22 cellular contexts compared by ENCODE assay signal in the genomic region with DNA sequence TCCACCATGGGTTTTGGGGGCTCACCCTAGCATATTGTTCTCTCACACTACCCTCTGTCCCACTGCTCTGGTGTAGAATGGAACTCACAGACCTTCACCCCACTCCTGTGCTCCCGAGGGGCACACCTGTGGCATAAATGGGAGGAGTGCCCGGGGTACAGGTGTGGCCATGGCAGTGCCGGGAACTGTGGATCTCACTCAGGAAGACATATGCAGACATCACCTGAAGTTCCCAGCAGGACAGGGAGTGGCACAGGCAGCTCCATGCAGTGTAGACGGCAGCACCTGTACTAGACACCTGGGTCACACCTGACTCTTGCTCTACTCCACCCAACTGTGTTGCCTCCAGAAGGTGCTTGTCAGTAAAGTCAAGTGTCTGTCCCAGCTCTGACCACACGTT. TPM values are rescaled to one million over a fixed set of nuclear protein-coding genes. Genes with fewer than 3 reads are reported as not detected.
DNase-seq lines count a peak whose midpoint lies in the region; ATAC-seq and FAIRE-seq lines count a peak whose summit lies in the region.
"Had no signal": no experiment of that assay in that cellular context is flagged by ENCODE, and none has a peak within 500 bp of the region (broad histone marks: within the 10 kb centered on the region; RNA-seq: fewer than 3 reads in every experiment).

No MANE protein-coding gene starts in this region.

- WGBS in small intestine, 3 donors = 21 to 68% (median 24%) methylated on average over 5 of the region's 5 CpGs

- H3K27me3 ChIP-seq in small intestine (ENCODE audit: control insufficient read depth in 2 of 2, insufficient read depth in 2 of 2, low read length in 2 of 2) = no peaks in the 10 kb centered on the region

- no peak for FAIRE-seq in small intestine (lab: Jason Lieb, UNC)
- FAIRE-seq: A549, D721Med, G401.6, GM12891, GM19239, HepG2 had no signal

- H3K27ac ChIP-seq in small intestine (ENCODE audit: low read depth in 1 of 2, low read length in 1 of 2) = no peak overlapping the region
- H3K27ac ChIP-seq: 22Rv1, A549, C4-2B had no signal

- no peaks in the 10 kb centered on the region for H3K36me3 ChIP-seq in small intestine (ENCODE audit: control insufficient read depth in 2 of 2, insufficient read depth in 2 of 2, low read length in 2 of 2)

- ATAC-seq in esophagus mucosa (peak; percentile 29), HG02678 (IDR thresholded peaks at IDR 0.05; ENCODE audit: unreplicated experiment) (no peak), GM19395 (IDR thresholded peaks at IDR 0.05; ENCODE audit: unreplicated experiment) (no peak)
- ATAC-seq: A549, HCT116, HepG2 had no signal

- no peaks in the 10 kb centered on the region for H3K4me1 ChIP-seq in small intestine (ENCODE audit: control insufficient read depth in 2 of 2, insufficient read depth in 1 of 2, low read depth in 1 of 2, low read length in 1 of 2)
- H3K4me1 ChIP-seq: A549, Caco-2 had no signal

- DNase-seq in activated effector memory CD4-positive, alpha-beta T cell treated with anti-CD3 and anti-CD28 coated beads, Interleukin-2, amount 50 U/mL, for 16 hours = peak; percentile 27
- DNase-seq in activated effector memory CD4-positive, alpha-beta T cell treated with Interleukin-2 at 50 U/mL for 16 hours = no peak
- peak; percentile 21 for DNase-seq in small intestine
- no peak for DNase-seq in NCI-H2227 (lab: John Stamatoyannopoulos, UW; ENCODE audit: unreplicated experiment)
- DNase-seq: AML-193; Caco-2; CD4-positive, alpha-beta T cell; GOT3; H7; HFFc6 had no signal

- no peaks in the 10 kb centered on the region for H3K9me3 ChIP-seq in small intestine (ENCODE audit: control insufficient read depth, low read depth)
- H3K9me3 ChIP-seq: A549, Caco-2 had no signal

- no peak overlapping the region for H3K4me3 ChIP-seq in small intestine (ENCODE audit: low read depth in 1 of 2, low read length in 2 of 2)
- H3K4me3 ChIP-seq: A549 had no signal

RNA-seq across cellular contexts. Expression of a gene that starts 57.6 kb away (rescaled TPM):
- 51.1 TPM for total RNA-seq in esophagus mucosa
- polyA plus RNA-seq in small intestine = 10 to 100 TPM; 62.8 to 75.9 (median 68.4) TPM

Comparison
In these comparisons a context has a peak if more than half of its experiments do, and no peak if none do; other contexts are left out.
1. DNase-seq: peak in activated effector memory CD4-positive, alpha-beta T cell treated with anti-CD3 and anti-CD28 coated beads, Interleukin-2, amount 50 U/mL, for 16 hours (single experiment) and small intestine (single experiment); none in activated effector memory CD4-positive, alpha-beta T cell treated with Interleukin-2 at 50 U/mL for 16 hours (single experiment) and NCI-H2227 (single experiment).